ENCODE assay signal across 8 cellular contexts in the genomic region with DNA sequence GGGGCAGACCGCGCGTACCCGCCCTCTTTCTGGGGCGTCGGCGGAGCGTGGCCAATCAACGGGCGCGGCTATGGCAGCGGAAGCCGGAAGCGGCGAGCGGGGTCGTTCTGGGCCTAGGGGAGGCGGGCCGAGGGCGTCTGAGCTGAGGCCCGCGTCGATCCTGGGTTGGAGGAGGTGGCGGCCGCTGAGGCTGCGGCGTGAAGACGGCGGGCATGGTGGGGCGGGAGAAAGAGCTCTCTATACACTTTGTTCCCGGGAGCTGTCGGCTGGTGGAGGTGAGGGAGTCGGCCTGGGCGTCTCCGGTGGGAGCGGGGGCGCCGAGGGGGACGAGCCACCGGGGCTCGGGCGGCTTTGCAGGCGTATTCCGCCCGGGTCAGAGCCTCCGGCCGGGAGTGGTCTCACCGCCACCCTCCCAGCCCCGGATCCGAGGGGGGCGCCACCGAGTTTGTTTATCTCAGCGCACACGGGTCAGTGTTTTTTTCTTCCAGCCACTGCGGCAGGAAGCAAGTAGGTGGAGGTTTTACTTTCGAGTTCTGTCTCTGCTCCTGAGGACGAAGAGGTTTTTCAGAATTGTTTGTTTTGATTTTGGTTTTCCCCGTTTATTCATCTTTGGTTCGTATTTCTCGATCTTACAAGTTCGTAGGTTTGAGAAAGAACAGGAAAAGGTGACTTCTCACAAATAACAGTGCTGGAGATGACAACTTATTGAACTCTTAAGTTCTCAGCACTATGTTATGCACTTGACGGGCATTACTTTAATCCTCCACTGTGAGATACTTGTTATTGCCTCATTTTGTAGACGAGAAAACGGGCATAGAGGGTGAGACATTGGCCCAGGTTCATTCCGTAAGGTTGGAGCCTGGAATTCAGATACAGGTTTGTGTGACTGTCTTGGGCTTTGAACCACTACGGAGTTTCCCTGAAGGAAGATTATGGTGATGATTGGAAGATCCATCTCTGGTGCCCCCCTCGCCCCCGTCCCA. TPM values are rescaled to one million over a fixed set of nuclear protein-coding genes. Genes with fewer than 3 reads are reported as not detected.
DNase-seq lines count a peak whose midpoint lies in the region; ATAC-seq and TF ChIP-seq lines count a peak whose summit lies in the region.

A gene (plus strand): TSS at position 145 of the 983 bp plus-strand sequence. CDS start 68 bp downstream, at position 213.

- POLR2A ChIA-PET in activated CD4-positive, alpha-beta T cell treated with anti-CD3 and anti-CD28 coated beads, Interleukin-2, amount 10 ng/mL, durations not matched to agents 7 days and 5 days (lab: Charles Lee) = interaction anchor here (0.7 to 2.1 kb wide), 2 partner anchors 45 to 47 kb away, joined by 3 to 23 read pairs; a partner anchor contains a TSS

- TF ChIP-seq CTCF in C4-2B (conservative IDR thresholded peaks at IDR 0.05) = peak; percentile 69

- H3K36me3 Mint-ChIP-seq in activated CD4-positive, alpha-beta T cell treated with anti-CD3 and anti-CD28 coated beads, Interleukin-2, amount 10 ng/mL, durations not matched to agents 7 days and 5 days (ENCODE audit: low read depth) = peaks cover 19% of the 10 kb centered on the region

- CTCF ChIA-PET in activated CD4-positive, alpha-beta T cell treated with anti-CD3 and anti-CD28 coated beads, Interleukin-2, amount 10 ng/mL, durations not matched to agents 7 days and 5 days (lab: Charles Lee) = interaction anchor here (0.7 to 1.2 kb wide), 13 partner anchors 9 to 1654 kb away, joined by 3 to 12 read pairs (median 3); a partner anchor contains a TSS

- no peaks in the 10 kb centered on the region for H3K9me3 Mint-ChIP-seq in activated CD4-positive, alpha-beta T cell treated with anti-CD3 and anti-CD28 coated beads, Interleukin-2, amount 10 ng/mL, durations not matched to agents 7 days and 5 days

- peaks cover 45% of the 10 kb centered on the region for H3K4me1 Mint-ChIP-seq in activated CD4-positive, alpha-beta T cell treated with anti-CD3 and anti-CD28 coated beads, Interleukin-2, amount 10 ng/mL, durations not matched to agents 7 days and 5 days

- H3K27ac Mint-ChIP-seq in activated CD4-positive, alpha-beta T cell treated with anti-CD3 and anti-CD28 coated beads, Interleukin-2, amount 10 ng/mL, durations not matched to agents 7 days and 5 days = peak within 1 kb of the TSS; percentile 96

- no peaks in the 10 kb centered on the region for H3K27me3 Mint-ChIP-seq in activated CD4-positive, alpha-beta T cell treated with anti-CD3 and anti-CD28 coated beads, Interleukin-2, amount 10 ng/mL, durations not matched to agents 7 days and 5 days

- ATAC-seq in GM19351 (IDR thresholded peaks at IDR 0.05; ENCODE audit: unreplicated experiment) (peak; percentile 79), HG03521 (IDR thresholded peaks at IDR 0.05; ENCODE audit: unreplicated experiment) (peak; percentile 91), left lobe of liver (peak; percentile 86)

- H3K27ac ChIP-seq in C4-2B = peak within 1 kb of the TSS; percentile 82

- DNase-seq in NCI-H69 (lab: John Stamatoyannopoulos, UW) (peak; percentile 99), cortex of kidney (lab: John Stamatoyannopoulos, UW) (peak; percentile 41), left lobe of liver (ENCODE audit: low spot score) (peak; percentile 97)
- DNase-seq in activated CD4-positive, alpha-beta T cell treated with anti-CD3 and anti-CD28 coated beads, Interleukin-2, amount 10 ng/mL, durations not matched to agents 7 days and 5 days = peak; percentile 95
- peak; percentile 92 for DNase-seq in stimulated activated CD4-positive, alpha-beta T cell treated with anti-CD3 and anti-CD28 coated beads, Interleukin-2, amount 100 ng/mL, for 4 hours (ENCODE audit: low read depth)

- H3K4me3 Mint-ChIP-seq in activated CD4-positive, alpha-beta T cell treated with anti-CD3 and anti-CD28 coated beads, Interleukin-2, amount 10 ng/mL, durations not matched to agents 7 days and 5 days = peak within 1 kb of the TSS; percentile 88

RNA-seq across cellular contexts. Expression of the gene that starts here (rescaled TPM):
- total RNA-seq in activated CD4-positive, alpha-beta T cell treated with anti-CD3 and anti-CD28 coated beads, Interleukin-2, amount 10 ng/mL, durations not matched to agents 7 days and 5 days = 10 to 100 TPM; 91.4 to 94.4 TPM
- total RNA-seq in left lobe of liver = 22.8 TPM

Comparison
In these comparisons a context has a peak if more than half of its experiments do, and no peak if none do; other contexts are left out.
1. Peak in every context shown above with its lines: DNase-seq, ATAC-seq and H3K27ac ChIP-seq.
2. DNase-seq: peak in every context shown above with its lines; median percentile 99 in NCI-H69; 97 in left lobe of liver; 95 in activated CD4-positive, alpha-beta T cell treated with anti-CD3 and anti-CD28 coated beads, Interleukin-2, amount 10 ng/mL, durations not matched to agents 7 days and 5 days; 92 in stimulated activated CD4-positive, alpha-beta T cell treated with anti-CD3 and anti-CD28 coated beads, Interleukin-2, amount 100 ng/mL, for 4 hours; 41 in cortex of kidney.